ENCODE assay signal across 8 cellular contexts in genomic region chr9:136885950-136886578, GRCh38. TPM values are rescaled to one million over a fixed set of nuclear protein-coding genes. Genes with fewer than 3 reads are reported as not detected.
DNase-seq lines count a peak whose midpoint lies in the region; ATAC-seq and TF ChIP-seq lines count a peak whose summit lies in the region.

A gene with protein sequence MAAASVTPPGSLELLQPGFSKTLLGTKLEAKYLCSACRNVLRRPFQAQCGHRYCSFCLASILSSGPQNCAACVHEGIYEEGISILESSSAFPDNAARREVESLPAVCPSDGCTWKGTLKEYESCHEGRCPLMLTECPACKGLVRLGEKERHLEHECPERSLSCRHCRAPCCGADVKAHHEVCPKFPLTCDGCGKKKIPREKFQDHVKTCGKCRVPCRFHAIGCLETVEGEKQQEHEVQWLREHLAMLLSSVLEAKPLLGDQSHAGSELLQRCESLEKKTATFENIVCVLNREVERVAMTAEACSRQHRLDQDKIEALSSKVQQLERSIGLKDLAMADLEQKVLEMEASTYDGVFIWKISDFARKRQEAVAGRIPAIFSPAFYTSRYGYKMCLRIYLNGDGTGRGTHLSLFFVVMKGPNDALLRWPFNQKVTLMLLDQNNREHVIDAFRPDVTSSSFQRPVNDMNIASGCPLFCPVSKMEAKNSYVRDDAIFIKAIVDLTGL (plus strand): TSS chr9:136886516. CDS start chr9:136898741, 12,225 bp downstream.

- TF ChIP-seq CTCF in GM10266 (IDR thresholded peaks at IDR 0.05; ENCODE audit: control insufficient read depth, insufficient read depth, low read depth, missing control alignments) (no peak), glutamatergic neuron (IDR thresholded peaks at IDR 0.05; ENCODE audit: partially characterized antibody, unreplicated experiment) (no peak), osteoblast (IDR thresholded peaks at IDR 0.05; ENCODE audit: extremely low read depth, low read depth, low read length) (no peak), thoracic aorta (IDR thresholded peaks at IDR 0.05) (no peak)

- peak within 1 kb of the TSS; percentile 6 for H3K27ac ChIP-seq in osteoblast (ENCODE audit: low read depth, low read length)
- peak within 1 kb of the TSS; percentile 29 to 56 for H3K27ac ChIP-seq in thoracic aorta

- H3K36me3 Mint-ChIP-seq in activated naive CD4-positive, alpha-beta T cell treated with anti-CD3 and anti-CD28 coated beads, Interleukin-2, amount 50 U/mL, for 72 hours = peaks cover 6 to 13% of the 10 kb centered on the region in 2 donors
- H3K36me3 Mint-ChIP-seq in glutamatergic neuron (ENCODE audit: unreplicated experiment) = no peaks in the 10 kb centered on the region

- peak within 1 kb of the TSS; percentile 79 for H3K4me3 ChIP-seq in osteoblast (ENCODE audit: insufficient read depth, low read length)
- peak within 1 kb of the TSS; percentile 74 for H3K4me3 ChIP-seq in thoracic aorta

- H3K4me1 Mint-ChIP-seq in glutamatergic neuron (ENCODE audit: low read depth, unreplicated experiment) = peaks cover 4% of the 10 kb centered on the region

- H3K27me3 ChIP-seq in osteoblast (ENCODE audit: insufficient read depth, low read length) (no peaks in the 10 kb centered on the region), thoracic aorta (replicated peaks; ENCODE audit: insufficient read depth) (no peaks in the 10 kb centered on the region)

- DNase-seq in GM10266 (ENCODE audit: extremely low spot score) (peak; percentile 100), NCI-H1105 (lab: John Stamatoyannopoulos, UW) (peak; percentile 93), SKM-1 (lab: John Stamatoyannopoulos, UW; ENCODE audit: unreplicated experiment) (peak; percentile 79), glutamatergic neuron (peak; percentile 99), osteoblast (ENCODE audit: insufficient read length, low spot score, missing footprints) (peak; percentile 100), thoracic aorta (ENCODE audit: low spot score) (peak; percentile 83)
- peak; percentile 99 to 100 for DNase-seq in activated naive CD4-positive, alpha-beta T cell treated with anti-CD3 and anti-CD28 coated beads, Interleukin-2, amount 50 U/mL, for 72 hours (ENCODE audit: low spot score in 2 of 2)

- H2AFZ ChIP-seq in osteoblast (ENCODE audit: low read length) = peak within 1 kb of the TSS; percentile 92

- no peaks in the 10 kb centered on the region for H3K27me3 Mint-ChIP-seq in glutamatergic neuron (ENCODE audit: unreplicated experiment)

- peak within 1 kb of the TSS; percentile 92 for H3K4me3 Mint-ChIP-seq in glutamatergic neuron (ENCODE audit: unreplicated experiment)

- peak within 1 kb of the TSS; percentile 91 for H3K4me2 ChIP-seq in osteoblast (ENCODE audit: insufficient read depth, low read length)

- H3K36me3 ChIP-seq in osteoblast (ENCODE audit: insufficient read depth, low read length) = no peaks in the 10 kb centered on the region
- no peaks in the 10 kb centered on the region for H3K36me3 ChIP-seq in thoracic aorta

- H3K4me1 ChIP-seq in osteoblast (ENCODE audit: insufficient read depth, low read length) (peaks cover 19% of the 10 kb centered on the region), thoracic aorta (ENCODE audit: control insufficient read depth in 1 of 2, low read depth in 2 of 2) (peaks cover 3 to 27% of the 10 kb centered on the region in 2 donors)

- peaks cover 5% of the 10 kb centered on the region for H4K20me1 ChIP-seq in osteoblast (ENCODE audit: insufficient read depth, low read length)

- H3K9me3 Mint-ChIP-seq in activated naive CD4-positive, alpha-beta T cell treated with anti-CD3 and anti-CD28 coated beads, Interleukin-2, amount 50 U/mL, for 72 hours = no peaks in the 10 kb centered on the region
- peaks cover 3% of the 10 kb centered on the region for H3K9me3 Mint-ChIP-seq in glutamatergic neuron (ENCODE audit: unreplicated experiment)

- H3K79me2 ChIP-seq in osteoblast (ENCODE audit: insufficient read depth, low read length) = peaks cover 44% of the 10 kb centered on the region

- ATAC-seq in HG02623 (IDR thresholded peaks at IDR 0.05; ENCODE audit: unreplicated experiment) = peak; percentile 81
- ATAC-seq in activated naive CD4-positive, alpha-beta T cell treated with anti-CD3 and anti-CD28 coated beads, Interleukin-2, amount 50 U/mL, for 72 hours = peak; percentile 81 to 89
- ATAC-seq in thoracic aorta (ENCODE audit: insufficient number of reproducible peaks, low FRiP score, low read depth) = peak; percentile 97

- H3K27ac Mint-ChIP-seq in activated naive CD4-positive, alpha-beta T cell treated with anti-CD3 and anti-CD28 coated beads, Interleukin-2, amount 50 U/mL, for 72 hours = peak within 1 kb of the TSS; percentile 74 to 88
- H3K27ac Mint-ChIP-seq in glutamatergic neuron (ENCODE audit: unreplicated experiment) = peak within 1 kb of the TSS; percentile 79

- H3K9me3 ChIP-seq in osteoblast (ENCODE audit: low read depth, low read length) (no peaks in the 10 kb centered on the region), thoracic aorta (no peaks in the 10 kb centered on the region)

RNA-seq across cellular contexts. Expression of the gene that starts here (rescaled TPM):
- 10 to 100 TPM; 53.7 to 56.5 TPM for total RNA-seq in activated naive CD4-positive, alpha-beta T cell treated with anti-CD3 and anti-CD28 coated beads, Interleukin-2, amount 50 U/mL, for 72 hours
- total RNA-seq in glutamatergic neuron (ENCODE audit: unreplicated experiment) (27.3 TPM), osteoblast (6.2 and 6.8 TPM in 2 replicates), thoracic aorta (10 to 100 TPM; 11.6 to 12.9 TPM)

Comparison
In these comparisons a context has a peak if more than half of its experiments do, and no peak if none do; other contexts are left out.
1. Peak in every context shown above with its lines: DNase-seq, ATAC-seq, H3K4me3 ChIP-seq and H3K27ac ChIP-seq.